In genomic region chr4:107315584-107315983, GRCh38 we compare ENCODE assay signal across 26 cellular contexts.
"Had no signal": no experiment of that assay in that cellular context is flagged by ENCODE, and none has a peak within 500 bp of the region (broad histone marks: within the 10 kb centered on the region; RNA-seq: fewer than 3 reads in every experiment).

No MANE protein-coding gene starts in this region.

- H3K4me1 ChIP-seq: esophagus squamous epithelium, gastrocnemius medialis, heart right ventricle, left lung, lower lobe of right lung had no signal

- H3K27ac ChIP-seq: coronary artery, dorsolateral prefrontal cortex, epithelial cell of prostate, esophagus squamous epithelium, gastrocnemius medialis, heart right ventricle, left lung, lower lobe of right lung had no signal

- H3K4me3 ChIP-seq: coronary artery, dorsolateral prefrontal cortex, esophagus squamous epithelium, gastrocnemius medialis, heart right ventricle, left lung, lower lobe of right lung, mucosa of descending colon had no signal

- H3K36me3 ChIP-seq: esophagus squamous epithelium, gastrocnemius medialis, heart right ventricle, left lung, lower lobe of right lung had no signal

- DNase-seq: dermis blood vessel endothelial cell; dorsolateral prefrontal cortex; effector CD4-positive, alpha-beta T cell; effector memory CD4-positive, alpha-beta T cell; erythroblast; esophagus squamous epithelium; foreskin fibroblast; foreskin melanocyte; gastrocnemius medialis; glutamatergic neuron; head of caudate nucleus; heart right ventricle; hippocampal formation; left cardiac atrium; left lung; left ventricle myocardium superior; lower lobe of right lung; mesenchymal stem cell; mucosa of descending colon; naive B cell had no signal

- FAIRE-seq: colon, islet of Langerhans, keratinocyte had no signal

- H3K9me3 ChIP-seq: esophagus squamous epithelium, gastrocnemius medialis, heart right ventricle, left lung, lower lobe of right lung, mucosa of descending colon had no signal

- H3K27me3 ChIP-seq: esophagus squamous epithelium, gastrocnemius medialis, heart right ventricle, left lung had no signal

- ATAC-seq: esophagus mucosa, gastrocnemius medialis, heart right ventricle, left cardiac atrium, left lung, left ventricle myocardium superior, lower lobe of right lung, mucosa of descending colon had no signal
